In the genomic region with DNA sequence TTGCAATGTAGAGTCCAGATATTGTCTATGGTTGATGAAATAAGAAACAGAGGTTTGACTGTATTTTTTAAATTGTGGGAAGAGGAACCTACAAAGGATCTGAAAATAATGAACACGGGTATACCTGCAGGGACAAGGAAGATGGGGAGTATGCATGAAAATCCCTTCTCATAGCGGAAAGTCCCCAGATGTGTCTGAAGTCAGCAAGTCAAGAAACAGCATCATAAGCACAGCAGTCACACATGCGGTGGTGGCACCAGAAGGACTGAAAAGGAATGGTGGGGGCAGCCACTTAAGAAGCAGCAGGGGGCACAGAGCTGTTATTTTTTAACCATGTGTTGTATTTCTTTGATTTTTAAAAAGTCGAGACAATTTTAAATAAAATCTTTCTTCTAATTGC, we compare ENCODE assay signal across 13 cellular contexts. TPM values are rescaled to one million over a fixed set of nuclear protein-coding genes. Genes with fewer than 3 reads are reported as not detected.
A peak's percentile ranks its signal among the peaks of the same experiment; 100 is the strongest.
DNase-seq lines count a peak whose midpoint lies in the region; ATAC-seq lines count a peak whose summit lies in the region.
"Had no signal": no experiment of that assay in that cellular context is flagged by ENCODE, and none has a peak within 500 bp of the region (broad histone marks: within the 10 kb centered on the region; RNA-seq: fewer than 3 reads in every experiment).

No MANE protein-coding gene starts in this region.

- no peaks in the 10 kb centered on the region for H3K27me3 Mint-ChIP-seq in activated naive CD4-positive, alpha-beta T cell treated with anti-CD3 and anti-CD28 coated beads, Interleukin-2, amount 50 U/mL, for 24 hours
- H3K27me3 Mint-ChIP-seq in activated naive CD4-positive, alpha-beta T cell treated with anti-CD3 and anti-CD28 coated beads, Interleukin-2, amount 10 ng/mL, durations not matched to agents 7 days and 5 days = no peaks in the 10 kb centered on the region
- no peaks in the 10 kb centered on the region for H3K27me3 Mint-ChIP-seq in activated T-helper 17 cell treated with anti-CD3 and anti-CD28 coated beads, Interleukin-2, amount 50 U/mL, for 72 hours
- H3K27me3 Mint-ChIP-seq: IgD-negative memory B cell had no signal

- peaks cover 15% of the 10 kb centered on the region for H3K4me1 Mint-ChIP-seq in activated naive CD4-positive, alpha-beta T cell treated with anti-CD3 and anti-CD28 coated beads, Interleukin-2, amount 50 U/mL, for 24 hours
- H3K4me1 Mint-ChIP-seq in activated naive CD4-positive, alpha-beta T cell treated with anti-CD3 and anti-CD28 coated beads, Interleukin-2, amount 10 ng/mL, durations not matched to agents 7 days and 5 days = no peaks in the 10 kb centered on the region
- H3K4me1 Mint-ChIP-seq in activated T-helper 17 cell treated with anti-CD3 and anti-CD28 coated beads, Interleukin-2, amount 50 U/mL, for 72 hours = peaks cover 13% of the 10 kb centered on the region

- no peak for DNase-seq in activated naive CD4-positive, alpha-beta T cell treated with anti-CD3 and anti-CD28 coated beads, Interleukin-2, amount 10 ng/mL, durations not matched to agents 7 days and 5 days
- DNase-seq in germinal center (ENCODE audit: low spot score) (no peak), NCI-H1417 treated with DMSO at 0.1 percent for 48 hours (lab: John Stamatoyannopoulos, UW) (no peak)
- DNase-seq: GOT3, NCI-H1417, NCI-H2029 treated with DMSO at 0.1 percent for 48 hours, NCI-H2227 treated with DMSO at 0.1 percent for 48 hours, NCI-H526 had no signal

- peak overlapping the region; percentile 2 for H3K27ac Mint-ChIP-seq in activated naive CD4-positive, alpha-beta T cell treated with anti-CD3 and anti-CD28 coated beads, Interleukin-2, amount 50 U/mL, for 24 hours
- no peak overlapping the region for H3K27ac Mint-ChIP-seq in activated naive CD4-positive, alpha-beta T cell treated with anti-CD3 and anti-CD28 coated beads, Interleukin-2, amount 10 ng/mL, durations not matched to agents 7 days and 5 days
- H3K27ac Mint-ChIP-seq in activated T-helper 17 cell treated with anti-CD3 and anti-CD28 coated beads, Interleukin-2, amount 50 U/mL, for 72 hours = peak overlapping the region; percentile 75

- ATAC-seq in GM19025 (IDR thresholded peaks at IDR 0.05; ENCODE audit: low read depth, unreplicated experiment) = peak; percentile 36
- peak; percentile 52 for ATAC-seq in activated T-helper 17 cell treated with anti-CD3 and anti-CD28 coated beads, Interleukin-2, amount 50 U/mL, for 72 hours (replicated peaks)
- ATAC-seq in GM21367 (IDR thresholded peaks at IDR 0.05; ENCODE audit: unreplicated experiment) = no peak

- H3K9me3 Mint-ChIP-seq in activated naive CD4-positive, alpha-beta T cell treated with anti-CD3 and anti-CD28 coated beads, Interleukin-2, amount 50 U/mL, for 24 hours = no peaks in the 10 kb centered on the region
- no peaks in the 10 kb centered on the region for H3K9me3 Mint-ChIP-seq in activated naive CD4-positive, alpha-beta T cell treated with anti-CD3 and anti-CD28 coated beads, Interleukin-2, amount 10 ng/mL, durations not matched to agents 7 days and 5 days
- no peaks in the 10 kb centered on the region for H3K9me3 Mint-ChIP-seq in activated T-helper 17 cell treated with anti-CD3 and anti-CD28 coated beads, Interleukin-2, amount 50 U/mL, for 72 hours
- H3K9me3 Mint-ChIP-seq: IgD-negative memory B cell had no signal

- H3K4me3 Mint-ChIP-seq in activated naive CD4-positive, alpha-beta T cell treated with anti-CD3 and anti-CD28 coated beads, Interleukin-2, amount 50 U/mL, for 24 hours = no peak overlapping the region
- no peak overlapping the region for H3K4me3 Mint-ChIP-seq in activated naive CD4-positive, alpha-beta T cell treated with anti-CD3 and anti-CD28 coated beads, Interleukin-2, amount 10 ng/mL, durations not matched to agents 7 days and 5 days
- peak overlapping the region; percentile 37 for H3K4me3 Mint-ChIP-seq in activated T-helper 17 cell treated with anti-CD3 and anti-CD28 coated beads, Interleukin-2, amount 50 U/mL, for 72 hours

- CTCF ChIA-PET in activated naive CD4-positive, alpha-beta T cell treated with anti-CD3 and anti-CD28 coated beads, Interleukin-2, amount 10 ng/mL, durations not matched to agents 7 days and 5 days (lab: Charles Lee) = no interaction called here

- peaks cover 2% of the 10 kb centered on the region for H3K36me3 Mint-ChIP-seq in activated naive CD4-positive, alpha-beta T cell treated with anti-CD3 and anti-CD28 coated beads, Interleukin-2, amount 50 U/mL, for 24 hours
- H3K36me3 Mint-ChIP-seq in activated naive CD4-positive, alpha-beta T cell treated with anti-CD3 and anti-CD28 coated beads, Interleukin-2, amount 10 ng/mL, durations not matched to agents 7 days and 5 days = peaks cover 20% of the 10 kb centered on the region
- peaks cover 59% of the 10 kb centered on the region for H3K36me3 Mint-ChIP-seq in activated T-helper 17 cell treated with anti-CD3 and anti-CD28 coated beads, Interleukin-2, amount 50 U/mL, for 72 hours (ENCODE audit: low read depth)

RNA-seq across cellular contexts. Expression of gene MRPS11, which starts 4.7 kb away (rescaled TPM):
- 10 to 100 TPM; 44.4 to 75.0 TPM for total RNA-seq in activated T-helper 17 cell treated with anti-CD3 and anti-CD28 coated beads, Interleukin-2, amount 50 U/mL, for 72 hours

RNA-seq across cellular contexts. Expression of gene MRPL46, which starts 5.0 kb away (rescaled TPM):
- 10 to 100 TPM; 26.4 to 34.3 TPM for total RNA-seq in activated T-helper 17 cell treated with anti-CD3 and anti-CD28 coated beads, Interleukin-2, amount 50 U/mL, for 72 hours
